In genomic region chr19:19900574-19901444, GRCh38 we compare ENCODE assay signal across 9 cellular contexts. TPM values are rescaled to one million over a fixed set of nuclear protein-coding genes. Genes with fewer than 3 reads are reported as not detected.
DNase-seq lines count a peak whose midpoint lies in the region; ATAC-seq, FAIRE-seq and TF ChIP-seq lines count a peak whose summit lies in the region.
"Had no signal": no experiment of that assay in that cellular context is flagged by ENCODE, and none has a peak within 500 bp of the region (broad histone marks: within the 10 kb centered on the region; RNA-seq: fewer than 3 reads in every experiment).

Gene ZNF93 (plus strand): TSS chr19:19900946. CDS start chr19:19901089, 143 bp downstream.

- H3K23me2 ChIP-seq in H1 (ENCODE audit: low read depth, low read length) = 0 out of 2 replicates have a peak, but pooled peaks cover 2% of the 10 kb centered on the region

- peaks cover 0 to 3% (median 0%) of the 10 kb centered on the region in 4 experiments; a peak in 2 of 8 replicates for H3K36me3 ChIP-seq in H1 (ENCODE audit: control insufficient read depth in 2 of 4, insufficient read depth in 4 of 4, low read length in 3 of 4)

- H3K27ac ChIP-seq in H1 (ENCODE audit: low read depth, low read length) = peak within 1 kb of the TSS; percentile 98

- no peak within 1 kb of the TSS for H2BK20ac ChIP-seq in H1 (ENCODE audit: low read length)

- H3K4ac ChIP-seq in H1 (replicated peaks; ENCODE audit: insufficient read length, low read depth, low read length) = peak within 1 kb of the TSS; percentile 75

- H3K79me1 ChIP-seq in H1 (ENCODE audit: low read depth, low read length) = no peaks in the 10 kb centered on the region

- peak within 1 kb of the TSS; percentile 99 for H4K8ac ChIP-seq in H1 (ENCODE audit: extremely low read depth, insufficient read depth, low read length)

- peaks cover 1 to 11% of the 10 kb centered on the region in 2 experiments for H4K20me1 ChIP-seq in H1 (replicated peaks in 1 of 2; ENCODE audit: control insufficient read depth in 1 of 2, insufficient read depth in 2 of 2, low read length in 2 of 2)

- peaks cover 49% of the 10 kb centered on the region for H3K9me3 Mint-ChIP-seq in activated CD8-positive, alpha-beta memory T cell treated with anti-CD3 and anti-CD28 coated beads, Interleukin-2, amount 10 ng/mL, durations not matched to agents 7 days and 5 days (ENCODE audit: low read depth)

- H2BK5ac ChIP-seq in H1 (ENCODE audit: low read depth, low read length) = peak within 1 kb of the TSS; percentile 97

- FAIRE-seq in H1 (lab: Jason Lieb, UNC) = peak; percentile 99

- peaks cover 26% of the 10 kb centered on the region for H3K4me1 Mint-ChIP-seq in activated CD8-positive, alpha-beta memory T cell treated with anti-CD3 and anti-CD28 coated beads, Interleukin-2, amount 10 ng/mL, durations not matched to agents 7 days and 5 days

- H2BK120ac ChIP-seq in H1 (replicated peaks; ENCODE audit: low read depth, low read length) = no peak within 1 kb of the TSS

- TF ChIP-seq RAD21 in H1 (IDR thresholded peaks at IDR 0.05 in 1 of 2, conservative IDR thresholded peaks at IDR 0.05 in 1 of 2; ENCODE audit: low read depth in 2 of 2, low read length in 2 of 2) = no peak

- no peak within 1 kb of the TSS for H2BK15ac ChIP-seq in H1 (ENCODE audit: low read length)

- peaks cover 24 to 48% of the 10 kb centered on the region in 2 experiments for H3K79me2 ChIP-seq in H1 (ENCODE audit: control insufficient read depth in 1 of 2, insufficient read depth in 2 of 2, low read length in 2 of 2)

- peak within 1 kb of the TSS; percentile 72 to 75 for H3K4me2 ChIP-seq in H1 (ENCODE audit: insufficient read depth in 1 of 2, low read depth in 2 of 2, low read length in 2 of 2)

- TF ChIP-seq CTCF in AG09319 (IDR thresholded peaks at IDR 0.05; ENCODE audit: low read depth, low read length) (no peak), H1 (IDR thresholded peaks at IDR 0.05; ENCODE audit: control extremely low read depth in 1 of 3, insufficient read depth in 1 of 3, low read depth in 1 of 3, low read length in 3 of 3) (no peak)

- H3K14ac ChIP-seq in H1 (ENCODE audit: insufficient read length) = no peak within 1 kb of the TSS

- H3K27ac Mint-ChIP-seq in activated CD8-positive, alpha-beta memory T cell treated with anti-CD3 and anti-CD28 coated beads, Interleukin-2, amount 10 ng/mL, durations not matched to agents 7 days and 5 days = peak within 1 kb of the TSS; percentile 97

- no peak for TF ChIP-seq EP300 in H1 (IDR thresholded peaks at IDR 0.05; ENCODE audit: borderline replicate concordance in 1 of 2, low read depth in 2 of 2, low read length in 2 of 2)

- H2AK5ac ChIP-seq in H1 (ENCODE audit: low read depth, low read length) = peak within 1 kb of the TSS; percentile 87

- no peaks in the 10 kb centered on the region for H3K27me3 ChIP-seq in H1 (replicated peaks in 1 of 4; ENCODE audit: control insufficient read depth in 3 of 4, extremely low read depth in 1 of 4, insufficient read depth in 3 of 4, low read length in 3 of 4)

- ATAC-seq in GM19035 (IDR thresholded peaks at IDR 0.05; ENCODE audit: unreplicated experiment) = peak; percentile 93
- ATAC-seq in HG03432 (IDR thresholded peaks at IDR 0.05; ENCODE audit: unreplicated experiment) = peak; percentile 94
- peak; percentile 98 for ATAC-seq in activated CD8-positive, alpha-beta memory T cell treated with anti-CD3 and anti-CD28 coated beads, Interleukin-2, amount 10 ng/mL, durations not matched to agents 7 days and 5 days
- ATAC-seq: HCT116 had no signal

- peak within 1 kb of the TSS; percentile 84; the same call in 1 of the 2 replicates for H2BK12ac ChIP-seq in H1 (ENCODE audit: low read depth, low read length)

- peak; percentile 92 to 98 for TF ChIP-seq POLR2A in H1 (IDR thresholded peaks at IDR 0.05; ENCODE audit: control extremely low read depth in 1 of 2, low read depth in 2 of 2, low read length in 2 of 2)

- peak within 1 kb of the TSS; percentile 91 for H3K56ac ChIP-seq in H1 (replicated peaks; ENCODE audit: insufficient read length, low read depth, low read length)

- H3K23ac ChIP-seq in H1 (ENCODE audit: insufficient read length) = no peak within 1 kb of the TSS

- peaks cover 0 to 2% of the 10 kb centered on the region in 2 experiments; a peak in 1 of 4 replicates for H3K9me3 ChIP-seq in H1 (ENCODE audit: insufficient read depth in 2 of 2, low read depth in 1 of 2, low read length in 1 of 2)

- peak within 1 kb of the TSS; percentile 80 for H3K18ac ChIP-seq in H1 (ENCODE audit: extremely low read depth, low read length)

- peak within 1 kb of the TSS; percentile 96 to 99 (median 98) for H3K9ac ChIP-seq in H1 (replicated peaks in 1 of 4; ENCODE audit: extremely low read depth in 1 of 4, low read depth in 3 of 4, low read length in 3 of 4)

- peak within 1 kb of the TSS; percentile 88 for H3K4me3 Mint-ChIP-seq in activated CD8-positive, alpha-beta memory T cell treated with anti-CD3 and anti-CD28 coated beads, Interleukin-2, amount 10 ng/mL, durations not matched to agents 7 days and 5 days

- H4K5ac ChIP-seq in H1 (ENCODE audit: insufficient read length, low read depth, low read length) = peak within 1 kb of the TSS; percentile 94

- peaks cover 0 to 6% (median 2%) of the 10 kb centered on the region in 4 experiments; a peak in 4 of 7 replicates for H3K4me1 ChIP-seq in H1 (replicated peaks in 1 of 4; ENCODE audit: control insufficient read depth in 3 of 4, insufficient read depth in 4 of 4, low read length in 3 of 4)

- CTCF ChIA-PET in activated CD8-positive, alpha-beta memory T cell treated with anti-CD3 and anti-CD28 coated beads, Interleukin-2, amount 10 ng/mL, durations not matched to agents 7 days and 5 days (lab: Charles Lee) = interaction anchor here (0.8 to 2.5 kb wide), 6 partner anchors 11 to 369 kb away, joined by 3 to 16 read pairs (median 4); partner anchors contain the start of genes ZNF253 and ZNF506
- CTCF ChIA-PET in H1 (lab: Charles Lee; ENCODE audit: partially characterized antibody) = interaction anchor here (0.9 to 1.5 kb wide), 3 partner anchors 10 to 36 kb away, joined by 3 to 6 read pairs (median 3); partner anchors contain the start of gene ZNF253

- POLR2A ChIA-PET in H1 (lab: Charles Lee; ENCODE audit: partially characterized antibody) = interaction anchor here (0.7 to 17.2 kb wide), 43 partner anchors 11 to 279 kb away, joined by 3 to 453 read pairs (median 5); partner anchors contain the start of genes ATP13A1, ZNF101, ZNF14 and ZNF253

- H4K91ac ChIP-seq in H1 (replicated peaks; ENCODE audit: insufficient read length, low read length) = peak within 1 kb of the TSS; percentile 95

- peak within 1 kb of the TSS; percentile 90 to 95 (median 94) for H3K4me3 ChIP-seq in H1 (ENCODE audit: extremely low read depth in 1 of 4, insufficient read depth in 2 of 4, low read depth in 3 of 4, low read length in 4 of 4)

- H3K36me3 Mint-ChIP-seq in activated CD8-positive, alpha-beta memory T cell treated with anti-CD3 and anti-CD28 coated beads, Interleukin-2, amount 10 ng/mL, durations not matched to agents 7 days and 5 days = peaks cover 77% of the 10 kb centered on the region

- no peak within 1 kb of the TSS for H2AFZ ChIP-seq in H1 (ENCODE audit: low read length)

- H3K27me3 Mint-ChIP-seq in activated CD8-positive, alpha-beta memory T cell treated with anti-CD3 and anti-CD28 coated beads, Interleukin-2, amount 10 ng/mL, durations not matched to agents 7 days and 5 days = no peaks in the 10 kb centered on the region

- 3% methylated on average over 38 of the region's 38 CpGs; no CpG with 5 or more reads in 1 of the 2 experiments for WGBS in H1 (ENCODE audit: extremely low coverage in 1 of 2, insufficient coverage in 1 of 2, insufficient read length in 1 of 2, insufficient replicate concordance in 2 of 2, low coverage in 1 of 2, low lambda C conversion rate in 2 of 2, missing lambda C conversion rate in 1 of 2), 2 experiments

- peak; percentile 93 for DNase-seq in AG09319 (ENCODE audit: extremely low read depth, low read depth)
- peak; percentile 90 for DNase-seq in NCI-H748 treated with DMSO at 0.1 percent for 48 hours (lab: John Stamatoyannopoulos, UW)
- peak; percentile 97 for DNase-seq in activated CD8-positive, alpha-beta memory T cell treated with anti-CD3 and anti-CD28 coated beads, Interleukin-2, amount 10 ng/mL, durations not matched to agents 7 days and 5 days
- DNase-seq in H1 (ENCODE audit: low read depth in 1 of 2, low spot score in 2 of 2) = peak; percentile 92 to 95
- DNase-seq in medulla oblongata (ENCODE audit: extremely low spot score) = peak; percentile 98
- peak; percentile 58 to 84 (median 83) for DNase-seq in stimulated activated CD4-positive, alpha-beta T cell treated with anti-CD3 and anti-CD28 coated beads, TNF-alpha, amount 100 ng/mL, for 4 hours (ENCODE audit: low read depth in 3 of 3)

TF ChIP-seq in H1, 55 proteins besides CTCF, POLR2A, EP300 and RAD21 (continues in another document):
- peak; percentile 92 for TF ChIP-seq SP1 (IDR thresholded peaks at IDR 0.05; ENCODE audit: low read depth, low read length)
- no peak for TF ChIP-seq CREB1 (IDR thresholded peaks at IDR 0.05)
- TF ChIP-seq HDAC6 (IDR thresholded peaks at IDR 0.05; ENCODE audit: low read depth, low read length) = no peak
- no peak for TF ChIP-seq RNF2 (IDR thresholded peaks at IDR 0.05; ENCODE audit: borderline replicate concordance, low read depth, low read length, missing control alignments, poor library complexity, severe bottlenecking)
- TF ChIP-seq CEBPB (IDR thresholded peaks at IDR 0.05; ENCODE audit: low read depth, low read length) = no peak
- no peak for TF ChIP-seq RBBP5 (IDR thresholded peaks at IDR 0.05; ENCODE audit: borderline replicate concordance, low read depth, low read length)
- TF ChIP-seq SIX5 (IDR thresholded peaks at IDR 0.05; ENCODE audit: low read depth, low read length) = no peak
- no peak for TF ChIP-seq CHD1 (IDR thresholded peaks at IDR 0.05; ENCODE audit: low read depth, low read length)
- no peak for TF ChIP-seq KDM4A (IDR thresholded peaks at IDR 0.05; ENCODE audit: low read depth, low read length, severe bottlenecking)
- no peak for TF ChIP-seq NANOG (IDR thresholded peaks at IDR 0.05; ENCODE audit: insufficient read depth, low read depth, low read length, poor library complexity, severe bottlenecking)
- no peak; the same call in 1 of the 2 replicates for TF ChIP-seq GTF2F1 (IDR thresholded peaks at IDR 0.05; ENCODE audit: borderline replicate concordance, low read depth, low read length)

RNA-seq across cellular contexts. Expression of gene ZNF93, which starts in this region (rescaled TPM):
- 10 to 100 TPM; 10.8 to 18.6 TPM for total RNA-seq in activated CD8-positive, alpha-beta memory T cell treated with anti-CD3 and anti-CD28 coated beads, Interleukin-2, amount 10 ng/mL, durations not matched to agents 7 days and 5 days
- 61.1 and 61.8 TPM in 2 replicates for total RNA-seq in H1 (2021; fragmentation: NEBNext Ultra II Directional; extraction: Animal tissue kit (Norgen Biotek cat#: 25700))
- 25.3 and 40.8 TPM in 2 replicates for polyA plus RNA-seq in H1 (2011; rRNA removed)
- 38.1 TPM for polyA plus RNA-seq in H1 (2011; cell fraction: cytosol; rRNA removed)
- 35.4 TPM for polyA plus RNA-seq in H1 (2011; cell fraction: nucleus; rRNA removed)
- 33.0 to 53.7 TPM (median 40.9 TPM) in 4 replicates for polyA plus RNA-seq in H1 (2012, experiment 1 of 2)
- 8.5 TPM for polyA plus RNA-seq in H1 (2012, experiment 2 of 2)
- polyA plus RNA-seq in H1 (2013, experiment 1 of 2) = 54.7 TPM
- polyA plus RNA-seq in H1 (2013, experiment 2 of 2) = 52.0 TPM
- polyA minus RNA-seq in H1 (2011; rRNA and poly(A)+ RNA removed) = 134 and 170 TPM in 2 replicates
- polyA minus RNA-seq in H1 (2011; cell fraction: cytosol; rRNA and poly(A)+ RNA removed) = 47.7 TPM
- polyA minus RNA-seq in H1 (2011; cell fraction: nucleus; rRNA and poly(A)+ RNA removed) = 227 TPM

Comparison
In these comparisons a context has a peak if more than half of its experiments do, and no peak if none do; other contexts are left out.
1. Peak in every context shown above with its lines: DNase-seq, ATAC-seq, H3K4me3 ChIP-seq and H3K27ac ChIP-seq.